Comparison of ENCODE assay signal across 28 cellular contexts in the genomic region with DNA sequence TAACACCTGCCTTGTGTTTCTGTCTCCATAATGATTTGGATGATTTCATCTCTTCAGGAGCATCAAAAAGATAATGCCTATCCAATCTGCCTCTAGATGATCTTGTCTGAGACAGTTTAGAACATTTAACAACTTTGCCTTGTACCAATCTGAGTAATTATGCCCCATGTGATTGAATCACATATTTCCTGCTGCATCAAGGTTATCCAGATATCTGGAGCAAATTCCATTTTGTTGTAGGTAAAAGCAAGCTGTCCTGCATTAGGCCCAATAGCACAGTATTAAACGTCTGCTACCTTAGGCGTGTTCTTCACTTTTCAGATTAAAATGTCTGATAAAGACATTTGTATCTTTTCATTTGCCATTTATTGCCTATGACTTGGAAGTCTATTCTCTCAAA. TPM values are rescaled to one million over a fixed set of nuclear protein-coding genes. Genes with fewer than 3 reads are reported as not detected.
"Had no signal": no experiment of that assay in that cellular context is flagged by ENCODE, and none has a peak within 500 bp of the region (broad histone marks: within the 10 kb centered on the region; RNA-seq: fewer than 3 reads in every experiment).

No MANE protein-coding gene starts in this region.

- H3K79me2 ChIP-seq: hepatocyte had no signal

- H3K27me3 ChIP-seq: colonic mucosa, dorsolateral prefrontal cortex, esophagus muscularis mucosa, esophagus squamous epithelium, foreskin keratinocyte, gastrocnemius medialis, gastroesophageal sphincter, heart left ventricle, heart right ventricle, hepatocyte had no signal

- H3K36me3 ChIP-seq: colonic mucosa, esophagus muscularis mucosa, esophagus squamous epithelium, gastrocnemius medialis, gastroesophageal sphincter, heart left ventricle, heart right ventricle had no signal

- H2AFZ ChIP-seq: hepatocyte had no signal

- H3K4me2 ChIP-seq: hepatocyte had no signal

- H3K4me1 ChIP-seq: colonic mucosa, esophagus muscularis mucosa, esophagus squamous epithelium, foreskin keratinocyte, gastrocnemius medialis, gastroesophageal sphincter, heart left ventricle, heart right ventricle had no signal

- H3K4me3 ChIP-seq: colonic mucosa, coronary artery, dorsolateral prefrontal cortex, esophagus muscularis mucosa, esophagus squamous epithelium, gastrocnemius medialis, gastroesophageal sphincter, heart left ventricle, heart right ventricle, hepatocyte had no signal

- H3K27ac ChIP-seq: colonic mucosa, coronary artery, dorsolateral prefrontal cortex, epithelial cell of prostate, esophagus muscularis mucosa, esophagus squamous epithelium, foreskin keratinocyte, gastrocnemius medialis, gastroesophageal sphincter, heart left ventricle, heart right ventricle, hepatocyte had no signal

- DNase-seq: colonic mucosa; cortex of kidney; dermis blood vessel endothelial cell; dorsolateral prefrontal cortex; effector CD4-positive, alpha-beta T cell; effector CD8-positive, alpha-beta T cell; effector memory CD4-positive, alpha-beta T cell; effector memory CD8-positive, alpha-beta T cell; endodermal cell; erythroblast; esophagus squamous epithelium; foreskin fibroblast; foreskin keratinocyte; foreskin melanocyte; gastrocnemius medialis; glutamatergic neuron; head of caudate nucleus; heart left ventricle; heart right ventricle had no signal

- H3K9me3 ChIP-seq: colonic mucosa, esophagus squamous epithelium, gastrocnemius medialis had no signal

- ATAC-seq: effector memory CD8-positive, alpha-beta T cell; esophagus mucosa; foreskin keratinocyte; gastrocnemius medialis; gastroesophageal sphincter; heart left ventricle; heart right ventricle had no signal

RNA-seq across cellular contexts. Expression of a gene that starts 54.1 kb away (rescaled TPM):
- polyA plus RNA-seq: endothelial cell of umbilical vein, esophagus, fibroblast of lung, foreskin keratinocyte, hepatocyte had no signal
